Comparison of ENCODE assay signal across 8 cellular contexts in the genomic region with DNA sequence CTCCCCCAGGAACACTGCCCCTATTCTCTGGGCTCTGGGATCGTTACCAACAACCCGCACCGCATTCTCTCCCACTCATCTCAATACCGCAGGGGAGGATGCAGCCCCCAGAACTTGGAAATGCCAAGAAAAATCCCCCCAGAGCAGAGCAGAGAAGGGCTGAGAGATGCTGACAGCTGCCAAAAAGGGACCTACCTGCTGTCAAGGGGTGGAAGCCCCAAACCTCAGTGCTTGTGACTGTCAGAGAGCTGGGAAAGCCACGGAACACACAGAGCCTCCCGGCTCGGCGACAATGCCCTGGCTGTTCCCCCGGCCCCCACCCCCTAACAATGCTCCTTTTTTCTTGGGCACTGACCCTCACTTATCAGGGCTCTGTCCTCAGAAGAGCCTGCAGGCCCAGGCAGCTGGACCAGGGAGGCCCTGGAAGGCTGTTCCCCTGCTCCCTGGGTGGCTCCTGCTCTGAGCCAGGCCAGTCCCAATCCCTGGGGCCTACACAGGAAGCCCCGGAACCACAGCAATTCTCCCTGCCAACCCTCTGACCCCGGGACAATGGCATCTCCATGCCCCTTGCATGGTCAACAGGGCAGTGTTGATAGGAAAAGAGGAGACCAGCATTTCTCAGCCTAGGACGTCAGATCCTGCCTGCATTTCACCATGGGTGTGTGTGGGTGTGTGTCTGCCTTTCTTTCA.
DNase-seq lines count a peak whose midpoint lies in the region; ATAC-seq, FAIRE-seq and TF ChIP-seq lines count a peak whose summit lies in the region.

No MANE protein-coding gene starts in this region.

- H3K4me1 ChIP-seq in CD4-positive, CD25-positive, alpha-beta regulatory T cell (ENCODE audit: control insufficient read depth, insufficient read depth, low read length, poor library complexity, severe bottlenecking) = peaks cover 29% of the 10 kb centered on the region

- no peak for DNase-seq in CD4-positive, CD25-positive, alpha-beta regulatory T cell
- no peak for DNase-seq in activated CD8-positive, alpha-beta T cell treated with anti-CD3 and anti-CD28 coated beads, Interleukin-2, amount 10 ng/mL, durations not matched to agents 7 days and 5 days
- peak; percentile 34 for DNase-seq in fibroblast of mammary gland (ENCODE audit: low read depth)
- DNase-seq in osteocyte (ENCODE audit: extremely low spot score, unreplicated experiment) = no peak
- DNase-seq in NCI-H2029 (lab: John Stamatoyannopoulos, UW) = no peak
- no peak for DNase-seq in activated gamma-delta T cell treated with Interleukin-2 at 50 U/mL for 16 hours
- DNase-seq in urothelium cell line (ENCODE audit: low spot score) = no peak

- no peaks in the 10 kb centered on the region for H3K36me3 Mint-ChIP-seq in CD4-positive, CD25-positive, alpha-beta regulatory T cell
- H3K36me3 Mint-ChIP-seq in activated CD8-positive, alpha-beta T cell treated with anti-CD3 and anti-CD28 coated beads, Interleukin-2, amount 10 ng/mL, durations not matched to agents 7 days and 5 days (ENCODE audit: low read depth) = no peaks in the 10 kb centered on the region
- no peaks in the 10 kb centered on the region for H3K36me3 Mint-ChIP-seq in osteocyte (ENCODE audit: unreplicated experiment)

- no peaks in the 10 kb centered on the region for H3K9me3 Mint-ChIP-seq in CD4-positive, CD25-positive, alpha-beta regulatory T cell
- no peaks in the 10 kb centered on the region for H3K9me3 Mint-ChIP-seq in activated CD8-positive, alpha-beta T cell treated with anti-CD3 and anti-CD28 coated beads, Interleukin-2, amount 10 ng/mL, durations not matched to agents 7 days and 5 days (ENCODE audit: insufficient read depth)
- H3K9me3 Mint-ChIP-seq in osteocyte (ENCODE audit: unreplicated experiment) = no peaks in the 10 kb centered on the region

- H3K9me3 ChIP-seq in CD4-positive, CD25-positive, alpha-beta regulatory T cell (ENCODE audit: control insufficient read depth in 2 of 2, low read length in 2 of 2) = no peaks in the 10 kb centered on the region

- no peak for ATAC-seq in CD4-positive, CD25-positive, alpha-beta regulatory T cell (ENCODE audit: low read depth in 2 of 2)
- no peak for ATAC-seq in activated CD8-positive, alpha-beta T cell treated with anti-CD3 and anti-CD28 coated beads, Interleukin-2, amount 10 ng/mL, durations not matched to agents 7 days and 5 days
- no peak for ATAC-seq in HG02642 (IDR thresholded peaks at IDR 0.05; ENCODE audit: poor library complexity, unreplicated experiment)

- CTCF ChIA-PET in activated CD8-positive, alpha-beta T cell treated with anti-CD3 and anti-CD28 coated beads, Interleukin-2, amount 10 ng/mL, durations not matched to agents 7 days and 5 days (lab: Charles Lee) = interaction anchor here (1.1 to 8.5 kb wide), 2 partner anchors 28 to 77 kb away, joined by 5 to 103 read pairs; a partner anchor contains a TSS

- no peak overlapping the region for H3K27ac ChIP-seq in CD4-positive, CD25-positive, alpha-beta regulatory T cell (ENCODE audit: insufficient read depth, low read length, poor library complexity, severe bottlenecking)

- H3K27ac Mint-ChIP-seq in CD4-positive, CD25-positive, alpha-beta regulatory T cell = peak overlapping the region; percentile 80 to 84 (median 83)
- peak overlapping the region; percentile 39 for H3K27ac Mint-ChIP-seq in activated CD8-positive, alpha-beta T cell treated with anti-CD3 and anti-CD28 coated beads, Interleukin-2, amount 10 ng/mL, durations not matched to agents 7 days and 5 days
- peak overlapping the region; percentile 67 for H3K27ac Mint-ChIP-seq in osteocyte (ENCODE audit: unreplicated experiment)

- no peaks in the 10 kb centered on the region for H3K36me3 ChIP-seq in CD4-positive, CD25-positive, alpha-beta regulatory T cell (ENCODE audit: control insufficient read depth, insufficient read depth, low read length)

- no peak overlapping the region for H3K4me3 Mint-ChIP-seq in CD4-positive, CD25-positive, alpha-beta regulatory T cell
- no peak overlapping the region for H3K4me3 Mint-ChIP-seq in activated CD8-positive, alpha-beta T cell treated with anti-CD3 and anti-CD28 coated beads, Interleukin-2, amount 10 ng/mL, durations not matched to agents 7 days and 5 days
- H3K4me3 Mint-ChIP-seq in osteocyte (ENCODE audit: unreplicated experiment) = no peak overlapping the region

- FAIRE-seq in urothelium cell line (lab: Jason Lieb, UNC) = no peak

- TF ChIP-seq CTCF in fibroblast of mammary gland (conservative IDR thresholded peaks at IDR 0.05; ENCODE audit: control insufficient read depth, insufficient read depth, low read depth, low read length) (no peak), osteocyte (IDR thresholded peaks at IDR 0.05) (no peak)

- H3K27me3 Mint-ChIP-seq in CD4-positive, CD25-positive, alpha-beta regulatory T cell = no peaks in the 10 kb centered on the region
- H3K27me3 Mint-ChIP-seq in activated CD8-positive, alpha-beta T cell treated with anti-CD3 and anti-CD28 coated beads, Interleukin-2, amount 10 ng/mL, durations not matched to agents 7 days and 5 days (ENCODE audit: low read depth) = no peaks in the 10 kb centered on the region
- H3K27me3 Mint-ChIP-seq in osteocyte (ENCODE audit: unreplicated experiment) = no peaks in the 10 kb centered on the region

- no peak overlapping the region for H3K4me3 ChIP-seq in CD4-positive, CD25-positive, alpha-beta regulatory T cell (ENCODE audit: low read depth, low read length)
- H3K4me3 ChIP-seq in fibroblast of mammary gland (ENCODE audit: control insufficient read depth, low read depth, low read length) = no peak overlapping the region

- peaks cover 6 to 46% (median 26%) of the 10 kb centered on the region in 4 donors for H3K4me1 Mint-ChIP-seq in CD4-positive, CD25-positive, alpha-beta regulatory T cell
- peaks cover 69% of the 10 kb centered on the region for H3K4me1 Mint-ChIP-seq in activated CD8-positive, alpha-beta T cell treated with anti-CD3 and anti-CD28 coated beads, Interleukin-2, amount 10 ng/mL, durations not matched to agents 7 days and 5 days (ENCODE audit: low read depth)
- H3K4me1 Mint-ChIP-seq in osteocyte (ENCODE audit: unreplicated experiment) = peaks cover 84% of the 10 kb centered on the region

- POLR2A ChIA-PET in activated CD8-positive, alpha-beta T cell treated with anti-CD3 and anti-CD28 coated beads, Interleukin-2, amount 10 ng/mL, durations not matched to agents 7 days and 5 days (lab: Charles Lee) = no interaction called here

- H3K27me3 ChIP-seq in CD4-positive, CD25-positive, alpha-beta regulatory T cell (ENCODE audit: control insufficient read depth, insufficient read depth, low read length) = no peaks in the 10 kb centered on the region
